ENCODE assay signal across 8 cellular contexts in genomic region chr5:154039458-154039829, GRCh38. TPM values are rescaled to one million over a fixed set of nuclear protein-coding genes. Genes with fewer than 3 reads are reported as not detected.
A peak's percentile ranks its signal among the peaks of the same experiment; 100 is the strongest.
DNase-seq lines count a peak whose midpoint lies in the region; ATAC-seq and TF ChIP-seq lines count a peak whose summit lies in the region.

No MANE protein-coding gene starts in this region.

- H3K9ac ChIP-seq in fibroblast of lung (ENCODE audit: insufficient read depth, low read length), result peak overlapping the region; percentile 83

- no peak for ATAC-seq in psoas muscle
- ATAC-seq in GM21447 (IDR thresholded peaks at IDR 0.05; ENCODE audit: unreplicated experiment), result no peak
- ATAC-seq in GM19455 (IDR thresholded peaks at IDR 0.05; ENCODE audit: unreplicated experiment), result no peak
- ATAC-seq in GM19467 (IDR thresholded peaks at IDR 0.05; ENCODE audit: unreplicated experiment), result no peak

- intact Hi-C loops in psoas muscle (cut with DNase I), result no loop called here

- TF ChIP-seq CTCF in GM12864 (IDR thresholded peaks at IDR 0.05; ENCODE audit: low read depth, low read length, missing control alignments) (no peak), fibroblast of lung (conservative IDR thresholded peaks at IDR 0.05 in 1 of 2, IDR thresholded peaks at IDR 0.05 in 1 of 2; ENCODE audit: low read depth in 1 of 2, low read length in 2 of 2) (no peak), psoas muscle (IDR thresholded peaks at IDR 0.05) (no peak)

- DNase-seq in GM12864 (ENCODE audit: low read depth), result no peak
- DNase-seq in SJSA1 (ENCODE audit: low read depth in 1 of 2, low spot score in 2 of 2), result no peak
- no peak for DNase-seq in fibroblast of lung (ENCODE audit: low read depth in 2 of 2)
- DNase-seq in psoas muscle, result no peak
- DNase-seq in stimulated activated CD4-positive, alpha-beta T cell treated with anti-CD3 and anti-CD28 coated beads, Interleukin-4, amount 100 ng/mL, for 24 hours, result no peak

- H3K4me3 ChIP-seq in GM12864 (ENCODE audit: low read depth, low read length) (peak overlapping the region; percentile 68), SJSA1 (peak overlapping the region; percentile 73), fibroblast of lung (replicated peaks in 1 of 4; ENCODE audit: control extremely low read depth in 1 of 4, insufficient read depth in 1 of 4, low read depth in 3 of 4, low read length in 4 of 4) (peak overlapping the region; percentile 53 to 93 (median 74)), psoas muscle (peak overlapping the region; percentile 91)

- peak overlapping the region; percentile 76 for H2AFZ ChIP-seq in fibroblast of lung (ENCODE audit: low read length)

- H3K4me1 ChIP-seq in SJSA1 (replicated peaks), result peaks cover 3% of the 10 kb centered on the region
- peaks cover 2% of the 10 kb centered on the region for H3K4me1 ChIP-seq in fibroblast of lung (ENCODE audit: control insufficient read depth, extremely low read depth, insufficient read depth, low read length)
- peaks cover 41% of the 10 kb centered on the region for H3K4me1 ChIP-seq in psoas muscle

- peak overlapping the region; percentile 52; the same call in 1 of the 2 replicates for H3K27ac ChIP-seq in SJSA1
- peak overlapping the region; percentile 84 for H3K27ac ChIP-seq in fibroblast of lung (ENCODE audit: insufficient read depth, low read length)
- peak overlapping the region; percentile 89 for H3K27ac ChIP-seq in psoas muscle

- H3K36me3 ChIP-seq in SJSA1 (peaks cover 15% of the 10 kb centered on the region), fibroblast of lung (ENCODE audit: control insufficient read depth, insufficient read depth, low read length) (no peaks in the 10 kb centered on the region), psoas muscle (ENCODE audit: insufficient read depth in 1 of 2, low read depth in 1 of 2) (peaks cover 0 to 2% of the 10 kb centered on the region in 2 donors)

- peak overlapping the region; percentile 91 for H3K4me2 ChIP-seq in fibroblast of lung (ENCODE audit: extremely low read depth, insufficient read depth, low read length)

- no peaks in the 10 kb centered on the region for H3K9me3 ChIP-seq in SJSA1 (replicated peaks)
- no peaks in the 10 kb centered on the region for H3K9me3 ChIP-seq in fibroblast of lung (ENCODE audit: control insufficient read depth, insufficient read depth, low read depth, low read length)
- H3K9me3 ChIP-seq in psoas muscle, result no peaks in the 10 kb centered on the region

- H4K20me1 ChIP-seq in fibroblast of lung (ENCODE audit: control insufficient read depth, extremely low read depth, insufficient read depth, low read length), result no peaks in the 10 kb centered on the region

- no peaks in the 10 kb centered on the region for H3K27me3 ChIP-seq in SJSA1 (replicated peaks)
- H3K27me3 ChIP-seq in fibroblast of lung (ENCODE audit: control insufficient read depth, insufficient read depth, low read length), result no peaks in the 10 kb centered on the region
- no peaks in the 10 kb centered on the region for H3K27me3 ChIP-seq in psoas muscle (ENCODE audit: insufficient read depth in 3 of 3, low read length in 2 of 3)

- peaks cover 31% of the 10 kb centered on the region for H3K79me2 ChIP-seq in fibroblast of lung (ENCODE audit: control insufficient read depth, insufficient read depth, low read length)

- 15 to 26% (median 25%) methylated on average over 1 of the region's 1 CpG for WGBS in psoas muscle, 3 donors

RNA-seq across cellular contexts. Expression of gene MFAP3, which starts 0.7 kb away (rescaled TPM):
- 42.9 and 87.4 TPM in 2 replicates for total RNA-seq in SJSA1 (2014; rRNA removed; shearing (Covaris generic))
- total RNA-seq in fibroblast of lung, result 63.3 and 65.2 TPM in 2 replicates
- polyA plus RNA-seq in fibroblast of lung, result 37.7 and 62.2 TPM in 2 replicates
- 13.7 and 26.0 TPM in 2 replicates for polyA plus RNA-seq in fibroblast of lung (2012)
- 6.3 and 26.6 TPM in 2 replicates for polyA minus RNA-seq in fibroblast of lung (ENCODE audit: low replicate concordance)
- total RNA-seq in psoas muscle, result 10 to 100 TPM; 22.1 to 27.1 (median 24.4) TPM
- 10 to 100 TPM in 2 of 3 donors, 1 to 10 TPM in 1; 8.2 to 45.5 (median 13.6) TPM for polyA plus RNA-seq in psoas muscle

RNA-seq across cellular contexts. Expression of gene FAM114A2, which starts 0.7 kb away (rescaled TPM):
- total RNA-seq in SJSA1 (2014; rRNA removed; shearing (Covaris generic)), result 36.6 and 49.1 TPM in 2 replicates
- 33.9 and 34.2 TPM in 2 replicates for total RNA-seq in fibroblast of lung
- polyA plus RNA-seq in fibroblast of lung, result 23.4 and 28.0 TPM in 2 replicates
- polyA plus RNA-seq in fibroblast of lung (2012), result 20.7 and 24.1 TPM in 2 replicates
- 5.9 and 8.2 TPM in 2 replicates for polyA minus RNA-seq in fibroblast of lung (ENCODE audit: low replicate concordance)
- 10 to 100 TPM; 22.6 to 36.5 (median 28.0) TPM for total RNA-seq in psoas muscle
- polyA plus RNA-seq in psoas muscle, result 10 to 100 TPM; 11.2 to 23.2 (median 11.4) TPM
